2 cellular contexts compared by ENCODE assay signal in genomic region chr17:75811174-75811573, GRCh38.
TF ChIP-seq lines count a peak whose summit lies in the region.

No MANE protein-coding gene starts in this region.

TF ChIP-seq in A549, 52 proteins besides CTCF, POLR2A, EP300 and RAD21:
- peak; percentile 69 for TF ChIP-seq MAFK (IDR thresholded peaks at IDR 0.05; ENCODE audit: partially characterized antibody)
- TF ChIP-seq FOSL2 (IDR thresholded peaks at IDR 0.05): no peak
- no peak for TF ChIP-seq FOSL2 (CRISPR knock-in tag; IDR thresholded peaks at IDR 0.05)

TF ChIP-seq in HepG2, 621 proteins besides CTCF, POLR2A, EP300 and RAD21:
- TF ChIP-seq MAFK (conservative IDR thresholded peaks at IDR 0.05 in 1 of 2, IDR thresholded peaks at IDR 0.05 in 1 of 2; ENCODE audit: low read length in 2 of 2): peak; percentile 22 to 66; a peak in 3 of 4 replicates
- no peak for TF ChIP-seq MED8 (CRISPR knock-in tag; IDR thresholded peaks at IDR 0.05; ENCODE audit: insufficient replicate concordance)
- no peak for TF ChIP-seq SRY (CRISPR knock-in tag; IDR thresholded peaks at IDR 0.05)
- 0 out of 2 replicates have a peak, but pooled peaks have one; percentile 21 for TF ChIP-seq MAFF (IDR thresholded peaks at IDR 0.05; ENCODE audit: low read depth, low read length)
